In the genomic region with DNA sequence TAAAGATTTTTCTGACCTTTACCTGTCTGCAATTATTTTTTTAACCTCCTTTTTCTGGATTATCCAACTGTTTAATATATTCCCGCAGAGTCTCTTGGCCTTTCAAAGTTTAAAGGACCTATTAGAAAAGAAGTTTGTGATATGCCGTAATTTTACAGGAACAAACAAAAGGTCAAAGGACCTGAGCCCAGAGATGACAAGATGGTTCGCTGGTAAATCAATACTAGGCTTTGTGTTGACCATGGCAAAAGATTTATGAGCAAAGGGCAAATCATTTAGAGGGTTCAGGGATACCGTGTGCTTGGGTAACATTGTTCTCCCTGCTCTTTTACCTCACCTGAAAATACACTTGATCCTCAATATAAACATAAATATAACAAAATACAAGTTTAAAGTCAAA, we compare ENCODE assay signal across 19 cellular contexts.
"Had no signal": no experiment of that assay in that cellular context is flagged by ENCODE, and none has a peak within 500 bp of the region (broad histone marks: within the 10 kb centered on the region; RNA-seq: fewer than 3 reads in every experiment).

No MANE protein-coding gene starts in this region.

- H3K27ac ChIP-seq: heart left ventricle, left ventricle myocardium inferior, right atrium auricular region, stomach had no signal

- H3K4me1 ChIP-seq: right atrium auricular region had no signal

- H3K27me3 ChIP-seq: dorsolateral prefrontal cortex, heart left ventricle, right atrium auricular region, stomach had no signal

- H3K9me3 Mint-ChIP-seq: neural crest cell had no signal

- H3K4me1 Mint-ChIP-seq: naive thymus-derived CD4-positive, alpha-beta T cell had no signal

- H3K9me3 ChIP-seq: heart left ventricle, left ventricle myocardium inferior, right atrium auricular region, stomach had no signal

- H3K27ac Mint-ChIP-seq: naive thymus-derived CD4-positive, alpha-beta T cell had no signal

- H3K4me3 ChIP-seq: dorsolateral prefrontal cortex, heart left ventricle, left ventricle myocardium inferior, right atrium auricular region, stomach had no signal

- H3K27me3 Mint-ChIP-seq: naive thymus-derived CD4-positive, alpha-beta T cell had no signal

- DNase-seq: cortex of kidney; dorsolateral prefrontal cortex; effector CD8-positive, alpha-beta T cell; foreskin melanocyte; heart left ventricle; hypothalamus; islet precursor cell; left ventricle myocardium inferior; mesendoderm; naive thymus-derived CD4-positive, alpha-beta T cell; posterior cingulate gyrus; small intestine; stimulated activated CD4-positive, alpha-beta T cell treated with anti-CD3 and anti-CD28 coated beads, Interleukin-12 subunit alpha, Interleukin-12 subunit beta, amount 100 ng/mL, for 4 hours; stimulated activated naive CD4-positive, alpha-beta T cell; stomach; trophoblast cell had no signal

- FAIRE-seq: small intestine, urothelium cell line had no signal

- H3K36me3 Mint-ChIP-seq: naive thymus-derived CD4-positive, alpha-beta T cell had no signal

- ATAC-seq: heart left ventricle; naive thymus-derived CD4-positive, alpha-beta T cell had no signal

- H3K4me3 Mint-ChIP-seq: naive thymus-derived CD4-positive, alpha-beta T cell; neural crest cell had no signal

- H3K36me3 ChIP-seq: heart left ventricle, left ventricle myocardium inferior, right atrium auricular region, stomach had no signal
